1 cellular context compared by ENCODE assay signal in the genomic region with DNA sequence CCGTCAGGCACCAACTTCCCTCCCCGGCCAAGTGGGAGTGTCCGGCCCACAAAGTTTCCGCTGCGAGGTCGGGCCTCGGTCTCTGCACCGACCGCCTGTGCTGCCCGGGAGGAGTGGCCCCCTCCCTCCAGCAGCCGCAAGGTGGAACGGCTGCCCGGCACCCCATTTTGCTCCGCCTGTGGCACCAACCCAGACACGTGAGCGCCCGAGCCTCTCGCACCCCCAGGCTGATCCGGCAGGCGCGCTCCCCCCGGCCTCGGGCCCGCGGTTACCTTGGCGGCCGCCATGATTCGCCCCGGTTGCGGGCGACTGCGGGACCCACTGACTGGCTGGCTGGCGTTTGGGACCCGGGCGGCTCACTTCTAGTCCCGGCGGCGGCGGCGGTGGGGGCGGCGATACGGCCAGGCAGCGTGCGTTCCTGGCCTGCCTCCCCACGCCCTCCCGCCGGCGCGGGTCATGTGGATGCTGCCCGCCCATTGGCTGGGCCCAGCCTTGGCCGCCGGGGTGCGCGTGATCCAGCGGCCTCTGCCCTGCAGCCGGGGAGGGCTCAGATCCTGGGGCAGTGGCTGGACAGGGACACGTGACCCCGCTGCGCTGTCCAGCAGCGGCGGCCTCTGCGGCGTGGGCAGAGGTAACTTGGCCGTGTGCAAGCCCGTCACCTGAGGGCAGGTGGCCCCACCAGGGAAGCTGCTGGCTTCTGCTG.
TF ChIP-seq lines count a peak whose summit lies in the region.

A gene with protein sequence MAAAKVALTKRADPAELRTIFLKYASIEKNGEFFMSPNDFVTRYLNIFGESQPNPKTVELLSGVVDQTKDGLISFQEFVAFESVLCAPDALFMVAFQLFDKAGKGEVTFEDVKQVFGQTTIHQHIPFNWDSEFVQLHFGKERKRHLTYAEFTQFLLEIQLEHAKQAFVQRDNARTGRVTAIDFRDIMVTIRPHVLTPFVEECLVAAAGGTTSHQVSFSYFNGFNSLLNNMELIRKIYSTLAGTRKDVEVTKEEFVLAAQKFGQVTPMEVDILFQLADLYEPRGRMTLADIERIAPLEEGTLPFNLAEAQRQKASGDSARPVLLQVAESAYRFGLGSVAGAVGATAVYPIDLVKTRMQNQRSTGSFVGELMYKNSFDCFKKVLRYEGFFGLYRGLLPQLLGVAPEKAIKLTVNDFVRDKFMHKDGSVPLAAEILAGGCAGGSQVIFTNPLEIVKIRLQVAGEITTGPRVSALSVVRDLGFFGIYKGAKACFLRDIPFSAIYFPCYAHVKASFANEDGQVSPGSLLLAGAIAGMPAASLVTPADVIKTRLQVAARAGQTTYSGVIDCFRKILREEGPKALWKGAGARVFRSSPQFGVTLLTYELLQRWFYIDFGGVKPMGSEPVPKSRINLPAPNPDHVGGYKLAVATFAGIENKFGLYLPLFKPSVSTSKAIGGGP (minus strand): TSS at position 429 of the 703 bp plus-strand sequence. CDS start 142 bp downstream, at position 287.

TF ChIP-seq in K562, 482 proteins besides CTCF, POLR2A, EP300 and RAD21 (continued from another document and continues in another):
- TF ChIP-seq TCFL5 (CRISPR knock-in tag; conservative IDR thresholded peaks at IDR 0.05) (no peak), SRSF1 (IDR thresholded peaks at IDR 0.05; ENCODE audit: low read depth, low read length) (0 out of 2 replicates have a peak, but pooled peaks have one; percentile 64), HMGN3 (IDR thresholded peaks at IDR 0.05; ENCODE audit: borderline replicate concordance, extremely low read depth, insufficient read length, low read depth, low read length) (peak; percentile 88), THAP12 (CRISPR knock-in tag; IDR thresholded peaks at IDR 0.05) (no peak; the same call in 1 of the 2 replicates), CBX2 (IDR thresholded peaks at IDR 0.05; ENCODE audit: insufficient read depth, low read length, poor library complexity, severe bottlenecking) (no peak), RHOXF2B (CRISPR knock-in tag; conservative IDR thresholded peaks at IDR 0.05) (no peak), RFX7 (CRISPR knock-in tag; IDR thresholded peaks at IDR 0.05) (no peak), ZNF324 (CRISPR knock-in tag; IDR thresholded peaks at IDR 0.05) (no peak), DMBX1 (CRISPR knock-in tag; IDR thresholded peaks at IDR 0.05; ENCODE audit: borderline replicate concordance) (no peak), ZFPM2 (CRISPR knock-in tag; IDR thresholded peaks at IDR 0.05) (0 out of 2 replicates have a peak, but pooled peaks have one; percentile 76), ZNF766 (CRISPR knock-in tag; conservative IDR thresholded peaks at IDR 0.05) (peak; percentile 82), TAF15 (IDR thresholded peaks at IDR 0.05; ENCODE audit: low read depth, low read length) (no peak), AFF1 (IDR thresholded peaks at IDR 0.05; ENCODE audit: low read depth in 1 of 2, partially characterized antibody in 2 of 2) (peak in 1 of 2 experiments; percentile 86), FOXM1 (IDR thresholded peaks at IDR 0.05; ENCODE audit: low read depth) (no peak), FOXM1 (CRISPR knock-in tag; IDR thresholded peaks at IDR 0.05; ENCODE audit: low read depth) (peak; percentile 93; the same call in 1 of the 2 replicates), HNRNPH1 (optimal IDR thresholded peaks at IDR 0.05; ENCODE audit: low read depth, low read length) (no peak), ZNF75A (CRISPR knock-in tag; IDR thresholded peaks at IDR 0.05) (no peak), ZFP30 (CRISPR knock-in tag; IDR thresholded peaks at IDR 0.05; ENCODE audit: borderline replicate concordance) (no peak), TARDBP (IDR thresholded peaks at IDR 0.05) (peak; percentile 78; the same call in 1 of the 2 replicates), NEUROD1 (IDR thresholded peaks at IDR 0.05; ENCODE audit: borderline replicate concordance, low read depth, low read length, partially characterized antibody) (peak; percentile 53), ZNF696 (CRISPR knock-in tag; conservative IDR thresholded peaks at IDR 0.05) (no peak), NELFE (IDR thresholded peaks at IDR 0.05; ENCODE audit: insufficient read depth, insufficient read length) (no peak), PURB (CRISPR knock-in tag; IDR thresholded peaks at IDR 0.05; ENCODE audit: low read depth) (no peak), CCAR2 (IDR thresholded peaks at IDR 0.05; ENCODE audit: low read depth, low read length) (no peak), HMG20B (CRISPR knock-in tag; IDR thresholded peaks at IDR 0.05) (no peak), CBX1 (IDR thresholded peaks at IDR 0.05; ENCODE audit: low read depth) (peak; percentile 86; the same call in 1 of the 2 replicates)
- TF ChIP-seq, protein P1, sequence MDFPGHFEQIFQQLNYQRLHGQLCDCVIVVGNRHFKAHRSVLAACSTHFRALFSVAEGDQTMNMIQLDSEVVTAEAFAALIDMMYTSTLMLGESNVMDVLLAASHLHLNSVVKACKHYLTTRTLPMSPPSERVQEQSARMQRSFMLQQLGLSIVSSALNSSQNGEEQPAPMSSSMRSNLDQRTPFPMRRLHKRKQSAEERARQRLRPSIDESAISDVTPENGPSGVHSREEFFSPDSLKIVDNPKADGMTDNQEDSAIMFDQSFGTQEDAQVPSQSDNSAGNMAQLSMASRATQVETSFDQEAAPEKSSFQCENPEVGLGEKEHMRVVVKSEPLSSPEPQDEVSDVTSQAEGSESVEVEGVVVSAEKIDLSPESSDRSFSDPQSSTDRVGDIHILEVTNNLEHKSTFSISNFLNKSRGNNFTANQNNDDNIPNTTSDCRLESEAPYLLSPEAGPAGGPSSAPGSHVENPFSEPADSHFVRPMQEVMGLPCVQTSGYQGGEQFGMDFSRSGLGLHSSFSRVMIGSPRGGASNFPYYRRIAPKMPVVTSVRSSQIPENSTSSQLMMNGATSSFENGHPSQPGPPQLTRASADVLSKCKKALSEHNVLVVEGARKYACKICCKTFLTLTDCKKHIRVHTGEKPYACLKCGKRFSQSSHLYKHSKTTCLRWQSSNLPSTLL (IDR thresholded peaks at IDR 0.05): no peak
- TF ChIP-seq, protein P2, sequence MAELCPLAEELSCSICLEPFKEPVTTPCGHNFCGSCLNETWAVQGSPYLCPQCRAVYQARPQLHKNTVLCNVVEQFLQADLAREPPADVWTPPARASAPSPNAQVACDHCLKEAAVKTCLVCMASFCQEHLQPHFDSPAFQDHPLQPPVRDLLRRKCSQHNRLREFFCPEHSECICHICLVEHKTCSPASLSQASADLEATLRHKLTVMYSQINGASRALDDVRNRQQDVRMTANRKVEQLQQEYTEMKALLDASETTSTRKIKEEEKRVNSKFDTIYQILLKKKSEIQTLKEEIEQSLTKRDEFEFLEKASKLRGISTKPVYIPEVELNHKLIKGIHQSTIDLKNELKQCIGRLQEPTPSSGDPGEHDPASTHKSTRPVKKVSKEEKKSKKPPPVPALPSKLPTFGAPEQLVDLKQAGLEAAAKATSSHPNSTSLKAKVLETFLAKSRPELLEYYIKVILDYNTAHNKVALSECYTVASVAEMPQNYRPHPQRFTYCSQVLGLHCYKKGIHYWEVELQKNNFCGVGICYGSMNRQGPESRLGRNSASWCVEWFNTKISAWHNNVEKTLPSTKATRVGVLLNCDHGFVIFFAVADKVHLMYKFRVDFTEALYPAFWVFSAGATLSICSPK (IDR thresholded peaks at IDR 0.05; ENCODE audit: borderline replicate concordance): no peak
- TF ChIP-seq, protein P3, sequence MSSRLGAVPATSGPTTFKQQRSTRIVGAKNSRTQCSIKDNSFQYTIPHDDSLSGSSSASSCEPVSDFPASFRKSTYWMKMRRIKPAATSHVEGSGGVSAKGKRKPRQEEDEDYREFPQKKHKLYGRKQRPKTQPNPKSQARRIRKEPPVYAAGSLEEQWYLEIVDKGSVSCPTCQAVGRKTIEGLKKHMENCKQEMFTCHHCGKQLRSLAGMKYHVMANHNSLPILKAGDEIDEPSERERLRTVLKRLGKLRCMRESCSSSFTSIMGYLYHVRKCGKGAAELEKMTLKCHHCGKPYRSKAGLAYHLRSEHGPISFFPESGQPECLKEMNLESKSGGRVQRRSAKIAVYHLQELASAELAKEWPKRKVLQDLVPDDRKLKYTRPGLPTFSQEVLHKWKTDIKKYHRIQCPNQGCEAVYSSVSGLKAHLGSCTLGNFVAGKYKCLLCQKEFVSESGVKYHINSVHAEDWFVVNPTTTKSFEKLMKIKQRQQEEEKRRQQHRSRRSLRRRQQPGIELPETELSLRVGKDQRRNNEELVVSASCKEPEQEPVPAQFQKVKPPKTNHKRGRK (tag; IDR thresholded peaks at IDR 0.05): no peak
- TF ChIP-seq, protein P4, sequence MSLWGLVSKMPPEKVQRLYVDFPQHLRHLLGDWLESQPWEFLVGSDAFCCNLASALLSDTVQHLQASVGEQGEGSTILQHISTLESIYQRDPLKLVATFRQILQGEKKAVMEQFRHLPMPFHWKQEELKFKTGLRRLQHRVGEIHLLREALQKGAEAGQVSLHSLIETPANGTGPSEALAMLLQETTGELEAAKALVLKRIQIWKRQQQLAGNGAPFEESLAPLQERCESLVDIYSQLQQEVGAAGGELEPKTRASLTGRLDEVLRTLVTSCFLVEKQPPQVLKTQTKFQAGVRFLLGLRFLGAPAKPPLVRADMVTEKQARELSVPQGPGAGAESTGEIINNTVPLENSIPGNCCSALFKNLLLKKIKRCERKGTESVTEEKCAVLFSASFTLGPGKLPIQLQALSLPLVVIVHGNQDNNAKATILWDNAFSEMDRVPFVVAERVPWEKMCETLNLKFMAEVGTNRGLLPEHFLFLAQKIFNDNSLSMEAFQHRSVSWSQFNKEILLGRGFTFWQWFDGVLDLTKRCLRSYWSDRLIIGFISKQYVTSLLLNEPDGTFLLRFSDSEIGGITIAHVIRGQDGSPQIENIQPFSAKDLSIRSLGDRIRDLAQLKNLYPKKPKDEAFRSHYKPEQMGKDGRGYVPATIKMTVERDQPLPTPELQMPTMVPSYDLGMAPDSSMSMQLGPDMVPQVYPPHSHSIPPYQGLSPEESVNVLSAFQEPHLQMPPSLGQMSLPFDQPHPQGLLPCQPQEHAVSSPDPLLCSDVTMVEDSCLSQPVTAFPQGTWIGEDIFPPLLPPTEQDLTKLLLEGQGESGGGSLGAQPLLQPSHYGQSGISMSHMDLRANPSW (CRISPR knock-in tag; IDR thresholded peaks at IDR 0.05): 0 out of 2 replicates have a peak, but pooled peaks have one; percentile 38
- TF ChIP-seq, protein P5, sequence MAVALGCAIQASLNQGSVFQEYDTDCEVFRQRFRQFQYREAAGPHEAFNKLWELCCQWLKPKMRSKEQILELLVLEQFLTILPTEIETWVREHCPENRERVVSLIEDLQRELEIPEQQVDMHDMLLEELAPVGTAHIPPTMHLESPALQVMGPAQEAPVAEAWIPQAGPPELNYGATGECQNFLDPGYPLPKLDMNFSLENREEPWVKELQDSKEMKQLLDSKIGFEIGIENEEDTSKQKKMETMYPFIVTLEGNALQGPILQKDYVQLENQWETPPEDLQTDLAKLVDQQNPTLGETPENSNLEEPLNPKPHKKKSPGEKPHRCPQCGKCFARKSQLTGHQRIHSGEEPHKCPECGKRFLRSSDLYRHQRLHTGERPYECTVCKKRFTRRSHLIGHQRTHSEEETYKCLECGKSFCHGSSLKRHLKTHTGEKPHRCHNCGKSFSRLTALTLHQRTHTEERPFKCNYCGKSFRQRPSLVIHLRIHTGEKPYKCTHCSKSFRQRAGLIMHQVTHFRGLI (CRISPR knock-in tag; IDR thresholded peaks at IDR 0.05): no peak
